Comparison of ENCODE assay signal across 1 cellular context in genomic region chr12:2291947-2292346, GRCh38.
TF ChIP-seq lines count a peak whose summit lies in the region.

No MANE protein-coding gene starts in this region.

TF ChIP-seq in HepG2, 621 proteins besides CTCF, POLR2A, EP300 and RAD21 (continued from another document):
- TF ChIP-seq ZNF768 (CRISPR knock-in tag; IDR thresholded peaks at IDR 0.05) = no peak
- TF ChIP-seq ZNF18 (CRISPR knock-in tag; IDR thresholded peaks at IDR 0.05; ENCODE audit: insufficient replicate concordance) = no peak
- TF ChIP-seq ADNP (CRISPR knock-in tag; IDR thresholded peaks at IDR 0.05) = no peak
- TF ChIP-seq KMT2A (CRISPR knock-in tag; IDR thresholded peaks at IDR 0.05) = no peak
- no peak for TF ChIP-seq RFXANK (CRISPR knock-in tag; IDR thresholded peaks at IDR 0.05)
- no peak for TF ChIP-seq UBTF (CRISPR knock-in tag; IDR thresholded peaks at IDR 0.05)
- TF ChIP-seq ZBTB46 (CRISPR knock-in tag; IDR thresholded peaks at IDR 0.05; ENCODE audit: borderline replicate concordance) = no peak
- TF ChIP-seq ZNF660 (CRISPR knock-in tag; IDR thresholded peaks at IDR 0.05; ENCODE audit: borderline replicate concordance, low read depth) = no peak
- no peak for TF ChIP-seq MYNN (CRISPR knock-in tag; IDR thresholded peaks at IDR 0.05; ENCODE audit: low read depth)
- TF ChIP-seq TFDP1 (CRISPR knock-in tag; IDR thresholded peaks at IDR 0.05; ENCODE audit: borderline replicate concordance) = no peak
- TF ChIP-seq RBM22 (optimal IDR thresholded peaks at IDR 0.05; ENCODE audit: low read length) = no peak
- no peak for TF ChIP-seq ZNF44 (CRISPR knock-in tag; IDR thresholded peaks at IDR 0.05)
- no peak for TF ChIP-seq HMG20B (CRISPR knock-in tag; conservative IDR thresholded peaks at IDR 0.05)
- no peak for TF ChIP-seq ZNF75D (CRISPR knock-in tag; IDR thresholded peaks at IDR 0.05; ENCODE audit: borderline replicate concordance)
- TF ChIP-seq SIN3A (IDR thresholded peaks at IDR 0.05; ENCODE audit: borderline replicate concordance, low read depth, low read length) = no peak
TF ChIP-seq in HepG2: peak in this region for 0.
